33 cellular contexts compared by ENCODE assay signal in the genomic region with DNA sequence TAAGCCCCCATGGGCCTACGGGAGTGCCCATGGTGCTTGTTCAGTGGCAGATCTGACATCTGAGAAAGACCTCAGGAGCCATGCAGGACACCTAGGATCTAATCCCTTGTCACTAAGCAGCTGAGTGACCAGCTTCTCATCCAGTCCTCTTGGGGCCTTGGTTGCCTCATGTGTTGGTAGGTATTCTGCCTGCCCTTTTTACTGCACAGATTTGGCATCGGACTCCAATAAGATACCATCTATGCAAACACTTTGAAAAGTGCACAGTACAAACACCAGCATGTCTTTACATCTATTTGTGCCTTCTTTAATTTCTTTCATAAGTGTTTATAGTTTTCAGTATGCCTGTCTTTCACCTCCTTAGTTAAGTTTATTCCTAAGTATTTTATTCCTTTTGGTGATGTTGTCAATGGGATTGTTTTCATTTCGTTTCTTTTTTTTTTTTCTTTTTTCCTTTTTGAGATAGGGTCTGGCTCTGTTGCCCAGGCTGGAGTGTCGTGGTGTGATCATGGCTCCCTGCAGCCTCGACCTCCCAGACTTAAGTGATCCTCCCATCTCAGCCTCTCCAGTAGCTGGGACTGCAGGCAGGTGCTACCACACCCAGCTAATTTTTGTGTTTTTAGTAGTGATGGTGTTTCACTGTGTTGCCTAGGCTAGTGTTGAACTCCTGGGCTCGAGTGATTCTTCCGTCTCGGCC.
"Had no signal": no experiment of that assay in that cellular context is flagged by ENCODE, and none has a peak within 500 bp of the region (broad histone marks: within the 10 kb centered on the region; RNA-seq: fewer than 3 reads in every experiment).

No MANE protein-coding gene starts in this region.

- H3K36me3 ChIP-seq: adrenal gland, ascending aorta, breast epithelium, cardiac muscle cell, colonic mucosa, esophagus squamous epithelium, heart left ventricle had no signal

- H3K4me3 Mint-ChIP-seq: activated B cell treated with CpG ODN at 0.5 μM for 24 hours; activated CD8-positive, alpha-beta T cell treated with anti-CD3 and anti-CD28 coated beads for 36 hours; activated naive CD4-positive, alpha-beta T cell treated with anti-CD3 and anti-CD28 coated beads for 36 hours; activated naive CD4-positive, alpha-beta T cell treated with anti-CD3 and anti-CD28 coated beads, Interleukin-2, amount 50 U/mL, for 24 hours; activated naive CD8-positive, alpha-beta T cell treated with anti-CD3 and anti-CD28 coated beads for 36 hours; activated naive CD8-positive, alpha-beta T cell treated with anti-CD3 and anti-CD28 coated beads, Interleukin-2, amount 50 U/mL, for 24 hours; activated T-helper 1 cell treated with anti-CD3 and anti-CD28 coated beads, Interleukin-12 subunit alpha, Interleukin-12 subunit beta, Interleukin-2, Interleukin-4 antibody, amounts not matched to agents 30 ng/mL and 10 ng/mL and 1 ng/mL, durations not matched to agents 14 hours and 24 hours and 36 hours; brain; T-cell; T-helper 1 cell treated with Interleukin-12 subunit alpha and Interleukin-12 subunit beta and Interleukin-4 antibody, amounts not matched to agents 30 μg/mL and 1 μg/mL, for 36 hours had no signal

- H3K4me3 ChIP-seq: adrenal gland, ascending aorta, breast epithelium, cardiac muscle cell, colonic mucosa, esophagus squamous epithelium, heart left ventricle had no signal

- H3K36me3 Mint-ChIP-seq: activated naive CD4-positive, alpha-beta T cell treated with anti-CD3 and anti-CD28 coated beads, Interleukin-2, amount 50 U/mL, for 24 hours; activated naive CD8-positive, alpha-beta T cell treated with anti-CD3 and anti-CD28 coated beads for 36 hours; T-cell had no signal

- H3K9me3 Mint-ChIP-seq: activated B cell treated with CpG ODN at 0.5 μM for 24 hours; activated CD8-positive, alpha-beta T cell treated with anti-CD3 and anti-CD28 coated beads for 36 hours; activated naive CD4-positive, alpha-beta T cell treated with anti-CD3 and anti-CD28 coated beads for 36 hours; activated naive CD4-positive, alpha-beta T cell treated with anti-CD3 and anti-CD28 coated beads, Interleukin-2, amount 50 U/mL, for 24 hours; activated naive CD8-positive, alpha-beta T cell treated with anti-CD3 and anti-CD28 coated beads for 36 hours; activated naive CD8-positive, alpha-beta T cell treated with anti-CD3 and anti-CD28 coated beads, Interleukin-2, amount 50 U/mL, for 24 hours; activated T-helper 1 cell treated with anti-CD3 and anti-CD28 coated beads, Interleukin-12 subunit alpha, Interleukin-12 subunit beta, Interleukin-2, Interleukin-4 antibody, amounts not matched to agents 30 ng/mL and 10 ng/mL and 1 ng/mL, durations not matched to agents 14 hours and 24 hours and 36 hours; activated T-helper 2 cell treated with anti-CD3 and anti-CD28 coated beads, Interferon-gamma antibody, Interleukin-2, Interleukin-4, amounts not matched to agents 10 μg/mL and 5 μg/mL and 100 μg/mL, durations not matched to agents 14 hours and 24 hours and 36 hours; brain; T-cell; T-helper 1 cell treated with Interleukin-12 subunit alpha and Interleukin-12 subunit beta and Interleukin-4 antibody, amounts not matched to agents 30 μg/mL and 1 μg/mL, for 36 hours had no signal

- H3K27me3 Mint-ChIP-seq: activated B cell treated with CpG ODN at 0.5 μM for 24 hours; activated CD8-positive, alpha-beta T cell treated with anti-CD3 and anti-CD28 coated beads for 36 hours; activated naive CD4-positive, alpha-beta T cell treated with anti-CD3 and anti-CD28 coated beads, Interleukin-2, amount 50 U/mL, for 24 hours; activated naive CD8-positive, alpha-beta T cell treated with anti-CD3 and anti-CD28 coated beads for 36 hours; activated naive CD8-positive, alpha-beta T cell treated with anti-CD3 and anti-CD28 coated beads, Interleukin-2, amount 50 U/mL, for 24 hours; brain; T-cell had no signal

- ATAC-seq: activated CD4-positive, CD25-positive, alpha-beta regulatory T cell treated with anti-CD3 and anti-CD28 coated beads, Interleukin-2, amount 50 U/mL, for 24 hours; activated CD8-positive, alpha-beta T cell treated with anti-CD3 and anti-CD28 coated beads for 36 hours; activated naive CD8-positive, alpha-beta T cell treated with anti-CD3 and anti-CD28 coated beads, Interleukin-2, amount 50 U/mL, for 24 hours; heart left ventricle; T-cell had no signal

- H3K27ac ChIP-seq: adrenal gland, ascending aorta, breast epithelium, cardiac muscle cell, colonic mucosa, epithelial cell of prostate, esophagus squamous epithelium, heart left ventricle had no signal

- DNase-seq: activated B cell treated with CpG ODN at 0.5 μM for 24 hours; activated CD4-positive, alpha-beta T cell treated with anti-CD3 and anti-CD28 coated beads for 48 hours; activated CD4-positive, alpha-beta T cell treated with anti-CD3 and anti-CD28 coated beads, Interleukin-2, amount 50 U/mL, for 1 hour; activated CD4-positive, alpha-beta T cell treated with anti-CD3 and anti-CD28 coated beads, Interleukin-2, amount 50 U/mL, for 48 hours; activated CD8-positive, alpha-beta memory T cell treated with anti-CD3 and anti-CD28 coated beads for 24 hours; activated CD8-positive, alpha-beta memory T cell treated with anti-CD3 and anti-CD28 coated beads, Interleukin-2, amount 50 U/mL, for 4 hours; activated CD8-positive, alpha-beta T cell treated with anti-CD3 and anti-CD28 coated beads for 36 hours; activated effector memory CD4-positive, alpha-beta T cell treated with anti-CD3 and anti-CD28 coated beads, Interleukin-2, amount 50 U/mL, for 16 hours; activated naive CD4-positive, alpha-beta T cell treated with anti-CD3 and anti-CD28 coated beads for 36 hours; activated naive CD8-positive, alpha-beta T cell treated with anti-CD3 and anti-CD28 coated beads for 36 hours; activated naive CD8-positive, alpha-beta T cell treated with anti-CD3 and anti-CD28 coated beads, Interleukin-2, amount 50 U/mL, for 24 hours; activated T-cell treated with anti-CD3 and anti-CD28 coated beads, Interleukin-2, amount 50 U/mL, for 1 hour; activated T-cell treated with anti-CD3 and anti-CD28 coated beads, Interleukin-2, amount 50 U/mL, for 48 hours; adrenal gland; central memory CD4-positive, alpha-beta T cell; cerebellar nuclear complex; colonic mucosa; effector CD8-positive, alpha-beta T cell; esophagus squamous epithelium; foreskin melanocyte; heart left ventricle; T-cell; T-helper 9 cell had no signal

- H3K4me1 ChIP-seq: adrenal gland, ascending aorta, breast epithelium, colonic mucosa, esophagus squamous epithelium, heart left ventricle had no signal

- H3K4me1 Mint-ChIP-seq: activated B cell treated with CpG ODN at 0.5 μM for 24 hours; activated naive CD4-positive, alpha-beta T cell treated with anti-CD3 and anti-CD28 coated beads, Interleukin-2, amount 50 U/mL, for 24 hours; activated naive CD8-positive, alpha-beta T cell treated with anti-CD3 and anti-CD28 coated beads for 36 hours; activated naive CD8-positive, alpha-beta T cell treated with anti-CD3 and anti-CD28 coated beads, Interleukin-2, amount 50 U/mL, for 24 hours; T-cell had no signal

- H3K27ac Mint-ChIP-seq: activated B cell treated with CpG ODN at 0.5 μM for 24 hours; activated CD8-positive, alpha-beta T cell treated with anti-CD3 and anti-CD28 coated beads for 36 hours; activated naive CD4-positive, alpha-beta T cell treated with anti-CD3 and anti-CD28 coated beads for 36 hours; activated naive CD4-positive, alpha-beta T cell treated with anti-CD3 and anti-CD28 coated beads, Interleukin-2, amount 50 U/mL, for 24 hours; activated naive CD8-positive, alpha-beta T cell treated with anti-CD3 and anti-CD28 coated beads for 36 hours; activated naive CD8-positive, alpha-beta T cell treated with anti-CD3 and anti-CD28 coated beads, Interleukin-2, amount 50 U/mL, for 24 hours; activated T-helper 1 cell treated with anti-CD3 and anti-CD28 coated beads, Interleukin-12 subunit alpha, Interleukin-12 subunit beta, Interleukin-2, Interleukin-4 antibody, amounts not matched to agents 30 ng/mL and 10 ng/mL and 1 ng/mL, durations not matched to agents 14 hours and 24 hours and 36 hours; activated T-helper 2 cell treated with anti-CD3 and anti-CD28 coated beads, Interferon-gamma antibody, Interleukin-2, Interleukin-4, amounts not matched to agents 10 μg/mL and 5 μg/mL and 100 μg/mL, durations not matched to agents 14 hours and 24 hours and 36 hours; T-cell; T-helper 1 cell treated with Interleukin-12 subunit alpha and Interleukin-12 subunit beta and Interleukin-4 antibody, amounts not matched to agents 30 μg/mL and 1 μg/mL, for 36 hours had no signal

- H3K9me3 ChIP-seq: adrenal gland, ascending aorta, breast epithelium, colonic mucosa, esophagus squamous epithelium, heart left ventricle had no signal
